Comparison of ENCODE assay signal across 8 cellular contexts in the genomic region with DNA sequence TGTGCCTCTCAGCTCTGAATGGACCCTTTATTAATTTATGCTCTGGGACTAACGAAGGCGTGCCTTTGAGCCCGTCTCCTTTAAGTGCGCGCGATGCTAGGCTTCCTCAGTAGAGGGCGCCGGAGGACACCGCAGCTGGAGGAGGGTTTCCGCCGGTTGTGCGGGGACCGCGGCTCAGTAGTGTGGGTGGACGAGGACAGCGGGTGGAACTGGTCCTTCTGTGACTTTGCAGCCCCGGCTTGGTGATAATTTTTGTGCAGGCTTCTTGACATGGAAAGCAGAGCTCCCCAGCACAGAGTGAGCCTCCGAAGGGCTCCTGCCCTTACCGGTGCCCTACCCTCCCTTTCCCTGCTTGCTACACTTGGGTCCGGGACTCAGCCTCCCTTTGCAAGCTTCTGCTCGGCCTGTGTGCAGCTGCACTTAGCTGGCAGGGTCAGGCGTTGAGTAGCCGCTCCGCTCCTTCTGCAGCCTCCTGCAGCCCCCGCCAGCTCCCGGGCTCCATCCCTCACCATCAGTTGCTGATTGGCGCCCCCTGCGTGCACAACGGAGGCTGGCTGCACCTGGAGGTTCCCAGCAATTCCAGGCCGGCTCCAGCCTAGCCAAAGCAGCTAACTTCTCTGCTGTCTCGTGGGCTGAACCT. TPM values are rescaled to one million over a fixed set of nuclear protein-coding genes. Genes with fewer than 3 reads are reported as not detected.
DNase-seq lines count a peak whose midpoint lies in the region; ATAC-seq and TF ChIP-seq lines count a peak whose summit lies in the region.

No MANE protein-coding gene starts in this region.

- no peaks in the 10 kb centered on the region for H3K27me3 ChIP-seq in aorta (ENCODE audit: control insufficient read depth in 1 of 2, insufficient read depth in 2 of 2, low read length in 1 of 2)

- 1% methylated on average over 31 of the region's 31 CpGs for WGBS in aorta, 2 donors

- DNase-seq in GM13976 (ENCODE audit: low spot score) = peak; percentile 78
- DNase-seq in NCI-H1105 treated with DMSO at 0.1 percent for 48 hours (lab: John Stamatoyannopoulos, UW) = peak; percentile 66
- peak; percentile 85 for DNase-seq in T1000 (lab: John Stamatoyannopoulos, UW)
- DNase-seq in astrocyte of the hippocampus (ENCODE audit: low read depth, low spot score) = peak; percentile 90
- peak; percentile 6 to 89 (median 70) for DNase-seq in hypothalamus (lab: John Stamatoyannopoulos, UW)
- peak; percentile 95 for DNase-seq in retina
- DNase-seq in aorta = peak; percentile 88 to 93

- peak; percentile 96 for TF ChIP-seq CTCF in GM13976 (IDR thresholded peaks at IDR 0.05; ENCODE audit: borderline replicate concordance, control extremely low read depth, extremely low read depth, insufficient read depth, missing control alignments)

- H3K36me3 ChIP-seq in aorta (ENCODE audit: control insufficient read depth in 1 of 2, insufficient read depth in 2 of 2, low read length in 1 of 2) = no peaks in the 10 kb centered on the region

- H3K4me3 ChIP-seq in aorta (ENCODE audit: low read length in 2 of 2) = peak overlapping the region; percentile 57 to 76

- no peaks in the 10 kb centered on the region for H3K9me3 ChIP-seq in aorta (ENCODE audit: control insufficient read depth, low read length)

- intact Hi-C loops in aorta (cut with DNase I) = no loop called here

- in situ Hi-C loops in GM13976 (cut with MboI; ENCODE audit: low sequenced_read_pairs, unreplicated experiment) = no loop called here

- peak; percentile 94 for ATAC-seq in HG02759 (IDR thresholded peaks at IDR 0.05; ENCODE audit: unreplicated experiment)
- peak; percentile 95 for ATAC-seq in aorta (ENCODE audit: low FRiP score)

- no peak overlapping the region for H3K27ac ChIP-seq in aorta (ENCODE audit: low read depth in 1 of 2, low read length in 2 of 2)

- H3K4me1 ChIP-seq in aorta (ENCODE audit: control insufficient read depth in 1 of 2, insufficient read depth in 2 of 2, low read length in 2 of 2) = no peaks in the 10 kb centered on the region

RNA-seq across cellular contexts. Expression of a gene that starts 26.8 kb away (rescaled TPM):
- 10 to 100 TPM; 42.5 to 52.6 TPM for total RNA-seq in aorta
- 10 to 100 TPM in 1 of 2 donors, 1 to 10 TPM in 1; 7.6 to 17.0 TPM for polyA plus RNA-seq in aorta
